8 cellular contexts compared by ENCODE assay signal in the genomic region with DNA sequence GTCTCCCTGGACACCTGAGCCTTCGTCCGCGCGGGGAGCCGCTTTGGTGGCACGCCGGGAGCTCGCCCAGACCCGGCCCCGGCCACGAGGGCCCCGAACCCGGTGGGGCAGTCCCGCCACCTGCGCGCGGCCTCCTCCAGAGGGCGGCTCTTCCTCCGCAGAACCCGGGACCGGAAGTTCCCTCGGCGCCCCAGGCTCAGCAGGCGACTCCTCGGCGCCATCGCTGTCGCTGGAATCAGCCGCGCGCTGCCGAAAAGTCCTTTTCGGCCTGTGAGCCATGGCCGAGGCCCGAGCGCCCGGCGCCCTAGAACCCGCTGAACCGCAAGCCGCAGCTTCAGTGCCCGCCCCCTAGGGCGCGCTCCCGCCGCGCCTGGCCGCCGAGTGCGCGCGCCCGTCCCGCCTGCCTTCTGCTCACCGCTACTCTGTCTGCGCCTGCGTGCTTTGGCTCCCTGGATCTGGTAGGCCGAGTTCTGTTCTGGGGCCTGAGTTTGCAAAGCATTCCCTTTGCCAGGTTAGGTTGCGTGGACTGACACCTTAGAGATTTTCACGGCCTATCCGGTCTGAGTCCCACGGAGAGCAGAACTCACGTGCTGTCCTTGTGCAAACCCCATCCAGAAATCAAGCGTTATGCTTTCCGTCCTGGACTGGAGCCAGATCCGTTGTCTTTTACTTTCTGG. TPM values are rescaled to one million over a fixed set of nuclear protein-coding genes. Genes with fewer than 3 reads are reported as not detected.
DNase-seq lines count a peak whose midpoint lies in the region; TF ChIP-seq lines count a peak whose summit lies in the region.

A gene (minus strand): TSS at position 339 of the 677 bp plus-strand sequence. CDS start 60 bp downstream, at position 279.

- H3K36me3 ChIP-seq in endocrine pancreas (ENCODE audit: control insufficient read depth, insufficient read depth, low read length), result peaks cover 4% of the 10 kb centered on the region

- TF ChIP-seq CTCF in GM20000 (IDR thresholded peaks at IDR 0.05; ENCODE audit: extremely low read depth, missing control alignments), result no peak

- no peaks in the 10 kb centered on the region for H3K27me3 ChIP-seq in endocrine pancreas (ENCODE audit: control insufficient read depth, insufficient read depth, low read length)

- peak within 1 kb of the TSS; percentile 96 for H3K4me3 ChIP-seq in endocrine pancreas (ENCODE audit: control insufficient read depth, insufficient read depth, low read length)

- H3K4me1 ChIP-seq in endocrine pancreas (ENCODE audit: control insufficient read depth, insufficient read depth, low read length), result peaks cover 42% of the 10 kb centered on the region

- H3K9me3 ChIP-seq in endocrine pancreas (ENCODE audit: control insufficient read depth, low read length), result no peaks in the 10 kb centered on the region

- peak within 1 kb of the TSS; percentile 84 for H3K9ac ChIP-seq in endocrine pancreas (ENCODE audit: control insufficient read depth, insufficient read depth, low read length)

- DNase-seq in COR-L47 (lab: John Stamatoyannopoulos, UW), result peak; percentile 91
- peak; percentile 96 for DNase-seq in GM20000 (ENCODE audit: low spot score)
- peak; percentile 85 for DNase-seq in HT-29 (ENCODE audit: low spot score)
- DNase-seq in NOMO-1 treated with DMSO at 0.1 percent for 48 hours (lab: John Stamatoyannopoulos, UW; ENCODE audit: unreplicated experiment), result peak; percentile 85
- DNase-seq in activated CD8-positive, alpha-beta memory T cell treated with anti-CD3 and anti-CD28 coated beads for 48 hours (ENCODE audit: low read depth in 2 of 3, low spot score in 2 of 3), result peak; percentile 66 to 76 (median 71)
- peak; percentile 92 for DNase-seq in mesenteric fat pad (ENCODE audit: low spot score)
- DNase-seq in stimulated activated CD8-positive, alpha-beta memory T cell treated with anti-CD3 and anti-CD28 coated beads, Interleukin-15, amount 100 ng/mL, for 4 hours (ENCODE audit: low read depth in 2 of 2), result peak; percentile 70 to 75

RNA-seq across cellular contexts. Expression of the gene that starts here (rescaled TPM):
- 11.3 and 16.7 TPM in 2 replicates for total RNA-seq in HT-29 (2014; rRNA removed; shearing (Covaris generic))
- 23.4 TPM for total RNA-seq in mesenteric fat pad

Comparison
In these comparisons a context has a peak if more than half of its experiments do, and no peak if none do; other contexts are left out.
1. Peak in every context shown above with its lines: DNase-seq and H3K4me3 ChIP-seq.